ENCODE assay signal across 18 cellular contexts in genomic region chr5:168803541-168803940, GRCh38.
A peak's percentile ranks its signal among the peaks of the same experiment; 100 is the strongest.
DNase-seq lines count a peak whose midpoint lies in the region; ATAC-seq and TF ChIP-seq lines count a peak whose summit lies in the region.
"Had no signal": no experiment of that assay in that cellular context is flagged by ENCODE, and none has a peak within 500 bp of the region (broad histone marks: within the 10 kb centered on the region; RNA-seq: fewer than 3 reads in every experiment).

No MANE protein-coding gene starts in this region.

- no peaks in the 10 kb centered on the region for H3K9me3 Mint-ChIP-seq in activated CD4-positive, alpha-beta T cell treated with anti-CD3 and anti-CD28 coated beads, Interleukin-2, amount 10 ng/mL, durations not matched to agents 24 days and 14 days

- peaks cover 13% of the 10 kb centered on the region for H3K27me3 ChIP-seq in upper lobe of right lung
- H3K27me3 ChIP-seq: BLaER1 had no signal

- H3K36me3 ChIP-seq in HEK293 (ENCODE audit: control insufficient read depth in 2 of 2, insufficient read depth in 1 of 2, low read length in 2 of 2), result no peaks in the 10 kb centered on the region
- no peaks in the 10 kb centered on the region for H3K36me3 ChIP-seq in upper lobe of right lung
- H3K36me3 ChIP-seq: BLaER1 had no signal

- H3K4me3 Mint-ChIP-seq in activated CD4-positive, alpha-beta T cell treated with anti-CD3 and anti-CD28 coated beads, Interleukin-2, amount 10 ng/mL, durations not matched to agents 24 days and 14 days, result no peak overlapping the region
- H3K4me3 Mint-ChIP-seq: CD14-positive monocyte; CD4-positive, alpha-beta memory T cell had no signal

- H3K9me3 ChIP-seq in HEK293 (ENCODE audit: control insufficient read depth, insufficient read depth, low read depth, low read length) (no peaks in the 10 kb centered on the region), upper lobe of right lung (no peaks in the 10 kb centered on the region)
- H3K9me3 ChIP-seq: BLaER1 had no signal

- ATAC-seq in upper lobe of right lung (peak; percentile 12), HG02763 (IDR thresholded peaks at IDR 0.05; ENCODE audit: unreplicated experiment) (no peak)
- ATAC-seq: GM12878, HCT116 had no signal

- peak overlapping the region; percentile 53 for H3K27ac Mint-ChIP-seq in activated CD4-positive, alpha-beta T cell treated with anti-CD3 and anti-CD28 coated beads, Interleukin-2, amount 10 ng/mL, durations not matched to agents 24 days and 14 days
- H3K27ac Mint-ChIP-seq: CD14-positive monocyte; CD4-positive, alpha-beta memory T cell had no signal

- H3K27ac ChIP-seq in HEK293 (ENCODE audit: extremely low read depth, low read depth, low read length) (no peak overlapping the region), upper lobe of right lung (no peak overlapping the region)
- H3K27ac ChIP-seq: BLaER1, HL-60 had no signal

- no peaks in the 10 kb centered on the region for H3K36me3 Mint-ChIP-seq in activated CD4-positive, alpha-beta T cell treated with anti-CD3 and anti-CD28 coated beads, Interleukin-2, amount 10 ng/mL, durations not matched to agents 24 days and 14 days (ENCODE audit: low read depth)
- H3K36me3 Mint-ChIP-seq: CD14-positive monocyte; CD4-positive, alpha-beta memory T cell had no signal

- intact Hi-C loops in activated CD4-positive, alpha-beta T cell treated with anti-CD3 and anti-CD28 coated beads, Interleukin-2, amount 10 ng/mL, durations not matched to agents 24 days and 14 days (cut with micrococcal nuclease), result loop anchor here (5.0 kb wide), 1 partner anchor 56 kb away; no protein-coding TSS in a partner anchor
- intact Hi-C loops in upper lobe of right lung (cut with DNase I), result no loop called here

- TF ChIP-seq CTCF in HEK293 (tag by site-specific recombination; IDR thresholded peaks at IDR 0.05), result no peak
- no peak for TF ChIP-seq CTCF in upper lobe of right lung (IDR thresholded peaks at IDR 0.05)

- H3K4me1 ChIP-seq in HEK293 (ENCODE audit: control insufficient read depth, insufficient read depth, low read length) (no peaks in the 10 kb centered on the region), upper lobe of right lung (no peaks in the 10 kb centered on the region)
- H3K4me1 ChIP-seq: BLaER1 had no signal

- DNase-seq in activated CD4-positive, alpha-beta T cell treated with anti-CD3 and anti-CD28 coated beads, Interleukin-2, amount 10 ng/mL, durations not matched to agents 24 days and 14 days, result no peak
- no peak for DNase-seq in activated CD4-positive, alpha-beta T cell treated with anti-CD3 and anti-CD28 coated beads, Interleukin-2, amount 50 U/mL, for 1 hour
- DNase-seq in cerebellum (ENCODE audit: low spot score) (peak; percentile 60), upper lobe of right lung (no peak), cerebellar nuclear complex (lab: John Stamatoyannopoulos, UW) (no peak)
- DNase-seq: 8988T; Calu3; CD4-positive, alpha-beta memory T cell; DMS79 treated with DMSO at 0.1 percent for 48 hours; GOT3; H7 had no signal

- POLR2A ChIA-PET in HEK293 (lab: Yijun Ruan, JAX), result no interaction called here

- CTCF ChIA-PET in HEK293 (lab: Yijun Ruan, JAX), result no interaction called here

- peaks cover 3% of the 10 kb centered on the region for H3K27me3 Mint-ChIP-seq in activated CD4-positive, alpha-beta T cell treated with anti-CD3 and anti-CD28 coated beads, Interleukin-2, amount 10 ng/mL, durations not matched to agents 24 days and 14 days

- peaks cover 14% of the 10 kb centered on the region for H3K4me1 Mint-ChIP-seq in activated CD4-positive, alpha-beta T cell treated with anti-CD3 and anti-CD28 coated beads, Interleukin-2, amount 10 ng/mL, durations not matched to agents 24 days and 14 days
- H3K4me1 Mint-ChIP-seq: CD14-positive monocyte had no signal

- H3K4me3 ChIP-seq in HEK293 (ENCODE audit: low read depth, low read length) (no peak overlapping the region), upper lobe of right lung (no peak overlapping the region)
- H3K4me3 ChIP-seq: BLaER1, GM12878 had no signal

TF ChIP-seq in HEK293, 187 proteins besides CTCF, POLR2A, EP300 and RAD21:
- no peak for TF ChIP-seq ZBTB1 (tag by site-specific recombination; IDR thresholded peaks at IDR 0.05)
- no peak for TF ChIP-seq ZSCAN30 (tag by site-specific recombination; IDR thresholded peaks at IDR 0.05)
- TF ChIP-seq ZNF266 (tag by site-specific recombination; IDR thresholded peaks at IDR 0.05; ENCODE audit: low read depth), result no peak
- no peak for TF ChIP-seq ZNF248 (tag by site-specific recombination; IDR thresholded peaks at IDR 0.05)
- 0 out of 2 replicates have a peak, but pooled peaks have one; percentile 52 for TF ChIP-seq ZFHX2 (tag by site-specific recombination; conservative IDR thresholded peaks at IDR 0.05)
TF ChIP-seq in HEK293: peak in this region for 1.
